Comparison of ENCODE assay signal across 8 cellular contexts in the genomic region with DNA sequence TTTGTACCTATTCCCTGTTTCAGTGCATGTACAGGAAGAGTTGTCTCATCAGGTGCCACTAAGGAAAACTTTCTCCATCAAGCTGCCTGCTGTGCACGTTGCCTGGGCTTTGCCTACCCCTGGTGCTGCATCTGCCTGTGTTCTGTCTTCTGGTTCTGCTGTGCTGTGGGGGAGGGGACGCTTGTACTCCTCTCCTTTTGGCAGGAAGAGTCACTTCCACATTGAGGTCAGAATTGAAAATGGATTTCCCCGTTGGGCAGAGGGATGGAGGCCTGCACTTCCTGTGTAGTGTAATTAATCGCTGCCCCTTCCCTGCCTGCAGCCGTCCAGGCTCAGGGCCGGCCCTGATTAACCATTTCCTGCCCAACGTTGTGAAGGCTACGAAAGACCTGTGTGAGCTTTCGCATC.
DNase-seq lines count a peak whose midpoint lies in the region; ATAC-seq and TF ChIP-seq lines count a peak whose summit lies in the region.

No MANE protein-coding gene starts in this region.

- H3K4me3 ChIP-seq in OCI-LY3 (ENCODE audit: low read length) (peak overlapping the region; percentile 60), neural progenitor cell (no peak overlapping the region)

- no peak for TF ChIP-seq CTCF in OCI-LY3 (IDR thresholded peaks at IDR 0.05; ENCODE audit: low read depth, low read length)
- TF ChIP-seq CTCF in neural progenitor cell (IDR thresholded peaks at IDR 0.05), result no peak
- TF ChIP-seq CTCF in GM13977 (IDR thresholded peaks at IDR 0.05; ENCODE audit: extremely low read depth, insufficient read depth, missing control alignments), result no peak

- no peaks in the 10 kb centered on the region for H4K20me1 ChIP-seq in OCI-LY3 (ENCODE audit: insufficient read depth, low read length)
- no peaks in the 10 kb centered on the region for H4K20me1 ChIP-seq in neural progenitor cell (ENCODE audit: low read depth)

- H3K9me3 ChIP-seq in OCI-LY3 (ENCODE audit: insufficient read depth, low read length) (no peaks in the 10 kb centered on the region), neural progenitor cell (ENCODE audit: low read depth) (no peaks in the 10 kb centered on the region)

- H3K36me3 Mint-ChIP-seq in effector memory CD8-positive, alpha-beta T cell (ENCODE audit: insufficient read depth), result no peaks in the 10 kb centered on the region
- peaks cover 2% of the 10 kb centered on the region for H3K36me3 Mint-ChIP-seq in neural progenitor cell

- H3K27me3 ChIP-seq in OCI-LY3 (ENCODE audit: low read depth, low read length) (no peaks in the 10 kb centered on the region), neural progenitor cell (peaks cover 4% of the 10 kb centered on the region)

- peak overlapping the region; percentile 35 for H3K27ac Mint-ChIP-seq in effector memory CD8-positive, alpha-beta T cell
- peak overlapping the region; percentile 39 for H3K27ac Mint-ChIP-seq in neural progenitor cell

- H3K36me3 ChIP-seq in OCI-LY3 (replicated peaks; ENCODE audit: low read depth, low read length), result no peaks in the 10 kb centered on the region
- no peaks in the 10 kb centered on the region for H3K36me3 ChIP-seq in neural progenitor cell

- H3K4me1 ChIP-seq in OCI-LY3 (ENCODE audit: low read length) (peaks cover 24% of the 10 kb centered on the region), neural progenitor cell (peaks cover 16% of the 10 kb centered on the region)

- H3K79me2 ChIP-seq in OCI-LY3 (ENCODE audit: low read length), result no peaks in the 10 kb centered on the region
- H3K79me2 ChIP-seq in neural progenitor cell (ENCODE audit: low read depth), result no peaks in the 10 kb centered on the region

- H3K9ac ChIP-seq in OCI-LY3 (ENCODE audit: low read length), result 0 out of 2 replicates have a peak overlapping the region, but pooled peaks have one; percentile 6
- no peak overlapping the region for H3K9ac ChIP-seq in neural progenitor cell

- peaks cover 9 to 24% of the 10 kb centered on the region in 2 donors for H3K4me1 Mint-ChIP-seq in effector memory CD8-positive, alpha-beta T cell (ENCODE audit: low read depth in 2 of 2)
- H3K4me1 Mint-ChIP-seq in neural progenitor cell, result peaks cover 37% of the 10 kb centered on the region

- H3K27ac ChIP-seq in OCI-LY3 (ENCODE audit: low read length) (no peak overlapping the region), neural progenitor cell (no peak overlapping the region)

- DNase-seq in DMS 273 treated with DMSO at 0.1 percent for 48 hours (lab: John Stamatoyannopoulos, UW) (peak; percentile 23), neural progenitor cell (ENCODE audit: low spot score) (peak; percentile 30), OCI-M2 (lab: John Stamatoyannopoulos, UW; ENCODE audit: unreplicated experiment) (no peak), GM13977 (ENCODE audit: low spot score) (no peak)
- no peak for DNase-seq in effector memory CD8-positive, alpha-beta T cell
- DNase-seq in stimulated activated CD4-positive, alpha-beta T cell treated with anti-CD3 and anti-CD28 coated beads, Interleukin-4, amount 100 ng/mL, for 4 hours, result no peak

- no peaks in the 10 kb centered on the region for H3K9me3 Mint-ChIP-seq in effector memory CD8-positive, alpha-beta T cell
- no peaks in the 10 kb centered on the region for H3K9me3 Mint-ChIP-seq in neural progenitor cell

- no peaks in the 10 kb centered on the region for H3K27me3 Mint-ChIP-seq in effector memory CD8-positive, alpha-beta T cell
- H3K27me3 Mint-ChIP-seq in neural progenitor cell (ENCODE audit: insufficient read depth, low read depth), result no peaks in the 10 kb centered on the region

- in situ Hi-C loops in GM13977 (cut with MboI; ENCODE audit: low pct_unique_long_range_greater_than_20kb, low sequenced_read_pairs, unreplicated experiment), result no loop called here

- H3K4me2 ChIP-seq in OCI-LY3 (ENCODE audit: low read length), result peak overlapping the region; percentile 75
- peak overlapping the region; percentile 16 for H3K4me2 ChIP-seq in neural progenitor cell

- ATAC-seq in GM21423 (IDR thresholded peaks at IDR 0.05; ENCODE audit: unreplicated experiment), result peak; percentile 35
- ATAC-seq in effector memory CD8-positive, alpha-beta T cell (replicated peaks), result no peak

- peak overlapping the region; percentile 60; the same call in 1 of the 2 replicates for H2AFZ ChIP-seq in OCI-LY3 (ENCODE audit: low read depth, low read length)
- H2AFZ ChIP-seq in neural progenitor cell (replicated peaks), result peak overlapping the region; percentile 71

- no peaks in the 10 kb centered on the region for H3F3A ChIP-seq in neural progenitor cell (ENCODE audit: low read depth)

- no peak overlapping the region for H3K4me3 Mint-ChIP-seq in effector memory CD8-positive, alpha-beta T cell
- no peak overlapping the region for H3K4me3 Mint-ChIP-seq in neural progenitor cell

Comparison
In these comparisons a context has a peak if more than half of its experiments do, and no peak if none do; other contexts are left out.
1. DNase-seq: peak in DMS 273 treated with DMSO at 0.1 percent for 48 hours (single experiment) and neural progenitor cell (single experiment); none in effector memory CD8-positive, alpha-beta T cell (0 of 3), OCI-M2 (single experiment), stimulated activated CD4-positive, alpha-beta T cell treated with anti-CD3 and anti-CD28 coated beads, Interleukin-4, amount 100 ng/mL, for 4 hours (0 of 2) and GM13977 (single experiment).